Comparison of ENCODE assay signal across 20 cellular contexts in the genomic region with DNA sequence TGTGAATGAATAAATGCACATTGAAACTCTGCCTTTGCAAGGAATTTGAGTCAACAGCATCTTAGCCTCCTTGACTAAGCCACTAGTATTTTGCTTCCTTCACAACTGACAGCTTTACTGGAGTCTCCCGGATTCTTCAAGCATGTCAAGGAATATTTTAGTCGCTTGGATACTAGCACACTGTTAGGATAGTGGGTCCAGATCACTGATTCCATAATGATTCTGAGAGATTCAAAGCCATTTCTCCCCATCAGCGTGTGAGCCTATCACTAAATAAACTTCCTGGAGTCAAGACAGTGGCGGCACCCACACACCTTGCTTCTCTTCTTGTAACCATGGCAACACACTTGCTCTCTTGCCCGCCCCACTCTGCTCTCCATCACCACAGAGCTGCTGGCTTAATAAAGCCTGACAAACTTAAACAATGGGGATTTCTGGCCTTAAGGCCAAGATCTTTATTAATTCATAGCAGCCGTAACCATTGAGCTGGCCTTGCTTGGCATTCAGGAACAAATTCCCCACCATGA.
"Had no signal": no experiment of that assay in that cellular context is flagged by ENCODE, and none has a peak within 500 bp of the region (broad histone marks: within the 10 kb centered on the region; RNA-seq: fewer than 3 reads in every experiment).

No MANE protein-coding gene starts in this region.

- H3K36me3 Mint-ChIP-seq: activated CD4-positive, alpha-beta memory T cell treated with anti-CD3 and anti-CD28 coated beads for 36 hours; activated naive CD8-positive, alpha-beta T cell; stimulated activated effector memory CD8-positive, alpha-beta T cell treated with anti-CD3 and anti-CD28 coated beads, Interleukin-12 subunit alpha, Interleukin-12 subunit beta, amount 100 ng/mL, for 72 hours; T-cell; type B pancreatic cell had no signal

- H3K4me3 Mint-ChIP-seq: activated B cell treated with CpG ODN at 0.5 μM for 24 hours; activated CD4-positive, alpha-beta memory T cell treated with anti-CD3 and anti-CD28 coated beads for 36 hours; activated naive CD8-positive, alpha-beta T cell; activated T-helper 1 cell treated with anti-CD3 and anti-CD28 coated beads, Interleukin-12 subunit alpha, Interleukin-12 subunit beta, Interleukin-2, Interleukin-4 antibody, amounts not matched to agents 30 ng/mL and 10 ng/mL and 1 ng/mL, durations not matched to agents 14 hours and 24 hours and 36 hours; naive thymus-derived CD4-positive, alpha-beta T cell; stimulated activated effector memory CD8-positive, alpha-beta T cell treated with anti-CD3 and anti-CD28 coated beads, Interleukin-12 subunit alpha, Interleukin-12 subunit beta, amount 100 ng/mL, for 72 hours; T-cell; type B pancreatic cell had no signal

- H3K27me3 ChIP-seq: dorsolateral prefrontal cortex, hepatocyte, pancreas, sigmoid colon, stomach had no signal

- H3K27me3 Mint-ChIP-seq: activated B cell treated with CpG ODN at 0.5 μM for 24 hours; activated CD4-positive, alpha-beta memory T cell treated with anti-CD3 and anti-CD28 coated beads for 36 hours; activated naive CD8-positive, alpha-beta T cell; naive thymus-derived CD4-positive, alpha-beta T cell; T-cell; type B pancreatic cell had no signal

- H3K27ac ChIP-seq: epithelial cell of prostate, hepatocyte, pancreas, sigmoid colon, stomach had no signal

- H3K36me3 ChIP-seq: pancreas, sigmoid colon, stomach had no signal

- H3K27ac Mint-ChIP-seq: activated B cell treated with CpG ODN at 0.5 μM for 24 hours; activated CD4-positive, alpha-beta memory T cell treated with anti-CD3 and anti-CD28 coated beads for 36 hours; activated naive CD8-positive, alpha-beta T cell; activated T-helper 1 cell treated with anti-CD3 and anti-CD28 coated beads, Interleukin-12 subunit alpha, Interleukin-12 subunit beta, Interleukin-2, Interleukin-4 antibody, amounts not matched to agents 30 ng/mL and 10 ng/mL and 1 ng/mL, durations not matched to agents 14 hours and 24 hours and 36 hours; naive thymus-derived CD4-positive, alpha-beta T cell; stimulated activated effector memory CD8-positive, alpha-beta T cell treated with anti-CD3 and anti-CD28 coated beads, Interleukin-12 subunit alpha, Interleukin-12 subunit beta, amount 100 ng/mL, for 72 hours; T-cell; type B pancreatic cell had no signal

- H3K4me1 Mint-ChIP-seq: activated B cell treated with CpG ODN at 0.5 μM for 24 hours; naive thymus-derived CD4-positive, alpha-beta T cell; stimulated activated effector memory CD8-positive, alpha-beta T cell treated with anti-CD3 and anti-CD28 coated beads, Interleukin-12 subunit alpha, Interleukin-12 subunit beta, amount 100 ng/mL, for 72 hours; T-cell had no signal

- DNase-seq: activated B cell treated with CpG ODN at 0.5 μM for 24 hours; activated CD4-positive, alpha-beta memory T cell treated with anti-CD3 and anti-CD28 coated beads for 36 hours; activated CD4-positive, alpha-beta T cell treated with anti-CD3 and anti-CD28 coated beads for 4 hours; activated T-cell treated with anti-CD3 and anti-CD28 coated beads for 4 hours; foreskin fibroblast; kidney; mesenchymal stem cell; naive thymus-derived CD4-positive, alpha-beta T cell; pancreas; sigmoid colon; stimulated activated CD4-positive, alpha-beta T cell treated with anti-CD3 and anti-CD28 coated beads, Interleukin-4, amount 100 ng/mL, for 24 hours; stomach; T-cell had no signal

- H3K4me1 ChIP-seq: pancreas, sigmoid colon had no signal

- H3K9me3 Mint-ChIP-seq: activated B cell treated with CpG ODN at 0.5 μM for 24 hours; activated CD4-positive, alpha-beta memory T cell treated with anti-CD3 and anti-CD28 coated beads for 36 hours had no signal

- H3K9me3 ChIP-seq: pancreas, sigmoid colon, stomach had no signal

- ATAC-seq: naive thymus-derived CD4-positive, alpha-beta T cell; stimulated activated effector memory CD8-positive, alpha-beta T cell treated with anti-CD3 and anti-CD28 coated beads, Interleukin-12 subunit alpha, Interleukin-12 subunit beta, amount 100 ng/mL, for 72 hours; T-cell had no signal

- H3K4me3 ChIP-seq: dorsolateral prefrontal cortex, hepatocyte, pancreas, sigmoid colon, stomach had no signal
